In the genomic region with DNA sequence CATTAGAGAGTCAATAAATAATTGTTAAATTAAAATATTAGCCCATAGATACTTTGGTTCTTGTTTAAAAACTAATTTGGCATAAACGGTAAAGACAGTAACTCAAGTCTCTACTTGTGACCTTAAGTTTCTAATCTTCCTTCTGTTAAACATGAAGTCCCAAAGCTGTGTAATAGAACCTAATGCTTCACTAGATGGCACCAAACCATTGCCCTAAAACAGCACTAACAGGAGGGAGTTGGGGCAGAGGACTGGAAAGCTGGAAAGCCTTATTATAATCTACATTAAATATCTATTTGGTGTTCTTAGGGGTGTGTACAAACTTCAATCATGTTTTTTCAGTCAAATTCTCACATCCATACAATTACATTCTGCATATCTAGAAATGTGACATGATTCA, we compare ENCODE assay signal across 8 cellular contexts.
DNase-seq lines count a peak whose midpoint lies in the region; ATAC-seq, FAIRE-seq and TF ChIP-seq lines count a peak whose summit lies in the region.

No MANE protein-coding gene starts in this region.

- H3K23ac ChIP-seq in H1 (ENCODE audit: insufficient read length): no peak overlapping the region

- ATAC-seq in GM23338: peak; percentile 90
- ATAC-seq in stimulated activated naive CD8-positive, alpha-beta T cell treated with anti-CD3 and anti-CD28 coated beads, Interleukin-15, Interleukin-2, amounts not matched to agents 100 U/mL and 50 U/mL, for 24 hours: no peak

- no peak for TF ChIP-seq POLR2A in H1 (IDR thresholded peaks at IDR 0.05; ENCODE audit: control extremely low read depth in 1 of 2, low read depth in 2 of 2, low read length in 2 of 2)

- H3K27ac Mint-ChIP-seq in GM23338: no peak overlapping the region
- no peak overlapping the region for H3K27ac Mint-ChIP-seq in osteocyte (ENCODE audit: unreplicated experiment)

- TF ChIP-seq CTCF in A673 (conservative IDR thresholded peaks at IDR 0.05; ENCODE audit: low read depth, low read length) (peak; percentile 85), GM23338 (conservative IDR thresholded peaks at IDR 0.05; ENCODE audit: low read depth in 2 of 2) (peak; percentile 75 to 85), H1 (IDR thresholded peaks at IDR 0.05; ENCODE audit: control extremely low read depth in 1 of 3, insufficient read depth in 1 of 3, low read depth in 1 of 3, low read length in 3 of 3) (peak in 2 of 3 experiments; percentile 45 to 64; a peak in 3 of 4 replicates), osteocyte (IDR thresholded peaks at IDR 0.05) (peak; percentile 50)

- TF ChIP-seq EP300 in H1 (IDR thresholded peaks at IDR 0.05; ENCODE audit: borderline replicate concordance in 1 of 2, low read depth in 2 of 2, low read length in 2 of 2): no peak

- H4K91ac ChIP-seq in H1 (replicated peaks; ENCODE audit: insufficient read length, low read length): no peak overlapping the region

- DNase-seq in A673 (ENCODE audit: low spot score): peak; percentile 89
- peak; percentile 75 for DNase-seq in GM23338 (ENCODE audit: low spot score)
- peak; percentile 64 for DNase-seq in NCI-H748 treated with DMSO at 0.1 percent for 48 hours (lab: John Stamatoyannopoulos, UW)
- no peak for DNase-seq in H1 (ENCODE audit: low read depth in 1 of 2, low spot score in 2 of 2)
- no peak for DNase-seq in osteocyte (ENCODE audit: extremely low spot score, unreplicated experiment)
- DNase-seq in GOT3 (lab: John Stamatoyannopoulos, UW): no peak
- no peak for DNase-seq in stimulated activated naive CD8-positive, alpha-beta T cell treated with anti-CD3 and anti-CD28 coated beads, Interleukin-15, Interleukin-2, amounts not matched to agents 100 U/mL and 50 U/mL, for 24 hours
- no peak for DNase-seq in 8988T

- H3K79me2 ChIP-seq in GM23338 (replicated peaks; ENCODE audit: insufficient read depth) (no peaks in the 10 kb centered on the region), H1 (ENCODE audit: control insufficient read depth in 1 of 2, insufficient read depth in 2 of 2, low read length in 2 of 2) (no peaks in the 10 kb centered on the region)

- H3K9me3 ChIP-seq in A673 (ENCODE audit: low read depth, low read length, poor library complexity, severe bottlenecking) (no peaks in the 10 kb centered on the region), H1 (ENCODE audit: insufficient read depth in 2 of 2, low read depth in 1 of 2, low read length in 1 of 2) (no peaks in the 10 kb centered on the region)

- intact Hi-C loops in A673 (cut with micrococcal nuclease; ENCODE audit: unreplicated experiment): loop anchor here (1.0 to 5.0 kb wide), 5 partner anchors 152 to 614 kb away; no protein-coding TSS in a partner anchor

- H2AFZ ChIP-seq in GM23338 (no peak overlapping the region), H1 (ENCODE audit: low read length) (no peak overlapping the region)

- no peaks in the 10 kb centered on the region for H3K9me2 ChIP-seq in GM23338 (ENCODE audit: insufficient read depth)

- WGBS in H1 (ENCODE audit: extremely low coverage in 1 of 2, insufficient coverage in 1 of 2, insufficient read length in 1 of 2, insufficient replicate concordance in 2 of 2, low coverage in 1 of 2, low lambda C conversion rate in 2 of 2, missing lambda C conversion rate in 1 of 2), 2 experiments: 88% methylated on average over 1 of the region's 1 CpG; no CpG with 5 or more reads in 1 of the 2 experiments

- H3K4me2 ChIP-seq in GM23338 (no peak overlapping the region), H1 (ENCODE audit: insufficient read depth in 1 of 2, low read depth in 2 of 2, low read length in 2 of 2) (no peak overlapping the region)

- H2BK12ac ChIP-seq in H1 (ENCODE audit: low read depth, low read length): no peak overlapping the region

- no peak overlapping the region for H2AK5ac ChIP-seq in H1 (ENCODE audit: low read depth, low read length)

- H3K4me1 Mint-ChIP-seq in GM23338: no peaks in the 10 kb centered on the region
- no peaks in the 10 kb centered on the region for H3K4me1 Mint-ChIP-seq in osteocyte (ENCODE audit: unreplicated experiment)

- H4K20me1 ChIP-seq in GM23338 (replicated peaks; ENCODE audit: insufficient read depth): no peaks in the 10 kb centered on the region
- no peaks in the 10 kb centered on the region for H4K20me1 ChIP-seq in H1 (replicated peaks in 1 of 2; ENCODE audit: control insufficient read depth in 1 of 2, insufficient read depth in 2 of 2, low read length in 2 of 2)

- H3K18ac ChIP-seq in H1 (ENCODE audit: extremely low read depth, low read length): no peak overlapping the region

- H3K4me3 ChIP-seq in A673 (ENCODE audit: low read depth, low read length, poor library complexity, severe bottlenecking) (no peak overlapping the region), GM23338 (no peak overlapping the region), H1 (ENCODE audit: extremely low read depth in 1 of 4, insufficient read depth in 2 of 4, low read depth in 3 of 4, low read length in 4 of 4) (no peak overlapping the region)

- H3K4me1 ChIP-seq in A673 (ENCODE audit: insufficient read depth, low read length, poor library complexity, severe bottlenecking): peaks cover 61% of the 10 kb centered on the region
- H3K4me1 ChIP-seq in GM23338 (ENCODE audit: insufficient read depth): no peaks in the 10 kb centered on the region
- H3K4me1 ChIP-seq in H1 (replicated peaks in 1 of 4; ENCODE audit: control insufficient read depth in 3 of 4, insufficient read depth in 4 of 4, low read length in 3 of 4): no peaks in the 10 kb centered on the region

- peak; percentile 94 to 96 for TF ChIP-seq RAD21 in H1 (IDR thresholded peaks at IDR 0.05 in 1 of 2, conservative IDR thresholded peaks at IDR 0.05 in 1 of 2; ENCODE audit: low read depth in 2 of 2, low read length in 2 of 2)

- POLR2A ChIA-PET in A673 (lab: Charles Lee; ENCODE audit: low non-redundant PET) (no interaction called here), H1 (lab: Charles Lee; ENCODE audit: partially characterized antibody) (no interaction called here)

- H3K9me3 Mint-ChIP-seq in GM23338 (no peaks in the 10 kb centered on the region), osteocyte (ENCODE audit: unreplicated experiment) (no peaks in the 10 kb centered on the region)

- CTCF ChIA-PET in A673 (lab: Charles Lee): interaction anchor here (0.6 to 1.5 kb wide), 8 partner anchors 39 to 1150 kb away, joined by 3 to 6 read pairs (median 4); partner anchors contain the start of gene OLFM3
- CTCF ChIA-PET in H1 (lab: Charles Lee; ENCODE audit: partially characterized antibody): interaction anchor here (0.9 to 2.1 kb wide), 14 partner anchors 9 to 698 kb away, joined by 3 to 9 read pairs (median 4); no protein-coding TSS in a partner anchor

- peak; percentile 58 for FAIRE-seq in H1 (lab: Jason Lieb, UNC)

- H3K27me3 ChIP-seq in A673 (replicated peaks; ENCODE audit: insufficient read depth, low read depth, low read length, poor library complexity) (no peaks in the 10 kb centered on the region), GM23338 (ENCODE audit: insufficient read depth) (no peaks in the 10 kb centered on the region), H1 (replicated peaks in 1 of 4; ENCODE audit: control insufficient read depth in 3 of 4, extremely low read depth in 1 of 4, insufficient read depth in 3 of 4, low read length in 3 of 4) (no peaks in the 10 kb centered on the region)

- no peak overlapping the region for H2BK20ac ChIP-seq in H1 (ENCODE audit: low read length)

- no peak overlapping the region for H3K56ac ChIP-seq in H1 (replicated peaks; ENCODE audit: insufficient read length, low read depth, low read length)

- H3F3A ChIP-seq in GM23338 (replicated peaks; ENCODE audit: low read depth): no peaks in the 10 kb centered on the region

- no peak overlapping the region for H2BK15ac ChIP-seq in H1 (ENCODE audit: low read length)

- H3K9ac ChIP-seq in H1 (replicated peaks in 1 of 4; ENCODE audit: extremely low read depth in 1 of 4, low read depth in 3 of 4, low read length in 3 of 4): no peak overlapping the region

- H3K27ac ChIP-seq in A673 (ENCODE audit: low read depth, low read length, poor library complexity, severe bottlenecking) (peak overlapping the region; percentile 12), GM23338 (ENCODE audit: low read depth) (no peak overlapping the region), H1 (ENCODE audit: low read depth, low read length) (no peak overlapping the region)

- no peak overlapping the region for H4K5ac ChIP-seq in H1 (ENCODE audit: insufficient read length, low read depth, low read length)

- H2BK5ac ChIP-seq in H1 (ENCODE audit: low read depth, low read length): no peak overlapping the region

- H3K79me1 ChIP-seq in H1 (ENCODE audit: low read depth, low read length): no peaks in the 10 kb centered on the region

- H3K27me3 Mint-ChIP-seq in GM23338 (ENCODE audit: insufficient read depth, low read depth, poor library complexity): no peaks in the 10 kb centered on the region
- H3K27me3 Mint-ChIP-seq in osteocyte (ENCODE audit: unreplicated experiment): peaks cover 13% of the 10 kb centered on the region

- no peaks in the 10 kb centered on the region for H3K36me3 Mint-ChIP-seq in GM23338 (ENCODE audit: low read depth)
- no peaks in the 10 kb centered on the region for H3K36me3 Mint-ChIP-seq in osteocyte (ENCODE audit: unreplicated experiment)

- H3K14ac ChIP-seq in H1 (ENCODE audit: insufficient read length): no peak overlapping the region

- H3K4me3 Mint-ChIP-seq in GM23338 (no peak overlapping the region), osteocyte (ENCODE audit: unreplicated experiment) (no peak overlapping the region)

- H3K4ac ChIP-seq in H1 (replicated peaks; ENCODE audit: insufficient read length, low read depth, low read length): no peak overlapping the region

- no peaks in the 10 kb centered on the region for H3K23me2 ChIP-seq in H1 (ENCODE audit: low read depth, low read length)

- H2BK120ac ChIP-seq in H1 (replicated peaks; ENCODE audit: low read depth, low read length): no peak overlapping the region

- BruUV-seq in A673 (replicated peaks; lab: Mats Ljungman, UMichigan): no TSS peak

- H4K8ac ChIP-seq in H1 (ENCODE audit: extremely low read depth, insufficient read depth, low read length): no peak overlapping the region

- H3K36me3 ChIP-seq in A673 (ENCODE audit: insufficient read depth, low read length, poor library complexity, severe bottlenecking): peaks cover 2% of the 10 kb centered on the region
- no peaks in the 10 kb centered on the region for H3K36me3 ChIP-seq in GM23338 (ENCODE audit: insufficient read depth)
- no peaks in the 10 kb centered on the region for H3K36me3 ChIP-seq in H1 (ENCODE audit: control insufficient read depth in 2 of 4, insufficient read depth in 4 of 4, low read length in 3 of 4)

TF ChIP-seq in GM23338, 12 proteins besides CTCF, POLR2A, EP300 and RAD21 (continues in another document):
- TF ChIP-seq CREB1 (CRISPR knock-in tag; IDR thresholded peaks at IDR 0.05; ENCODE audit: low read depth) (no peak), EZH2 (IDR thresholded peaks at IDR 0.05; ENCODE audit: low read depth, unreplicated experiment) (no peak), ZNF114 (CRISPR knock-in tag; IDR thresholded peaks at IDR 0.05) (no peak), STAT1 (IDR thresholded peaks at IDR 0.05; ENCODE audit: unreplicated experiment) (no peak)

TF ChIP-seq in H1, 55 proteins besides CTCF, POLR2A, EP300 and RAD21 (continues in another document):
- TF ChIP-seq ASH2L (IDR thresholded peaks at IDR 0.05; ENCODE audit: low read length) (no peak), POLR2AphosphoS5 (IDR thresholded peaks at IDR 0.05; ENCODE audit: low read depth, low read length) (no peak), NANOG (IDR thresholded peaks at IDR 0.05; ENCODE audit: insufficient read depth, low read depth, low read length, poor library complexity, severe bottlenecking) (no peak), SUZ12 (IDR thresholded peaks at IDR 0.05; ENCODE audit: low read length) (no peak)

Comparison
In these comparisons a context has a peak if more than half of its experiments do, and no peak if none do; other contexts are left out.
1. DNase-seq: peak in A673 (single experiment), GM23338 (single experiment) and NCI-H748 treated with DMSO at 0.1 percent for 48 hours (single experiment); none in H1 (0 of 2), osteocyte (single experiment), GOT3 (single experiment), stimulated activated naive CD8-positive, alpha-beta T cell treated with anti-CD3 and anti-CD28 coated beads, Interleukin-15, Interleukin-2, amounts not matched to agents 100 U/mL and 50 U/mL, for 24 hours (single experiment) and 8988T (single experiment).
2. Peak in every context shown above with its lines, with median percentiles within 50 percentile points of each other: CTCF ChIP-seq.